In the genomic region with DNA sequence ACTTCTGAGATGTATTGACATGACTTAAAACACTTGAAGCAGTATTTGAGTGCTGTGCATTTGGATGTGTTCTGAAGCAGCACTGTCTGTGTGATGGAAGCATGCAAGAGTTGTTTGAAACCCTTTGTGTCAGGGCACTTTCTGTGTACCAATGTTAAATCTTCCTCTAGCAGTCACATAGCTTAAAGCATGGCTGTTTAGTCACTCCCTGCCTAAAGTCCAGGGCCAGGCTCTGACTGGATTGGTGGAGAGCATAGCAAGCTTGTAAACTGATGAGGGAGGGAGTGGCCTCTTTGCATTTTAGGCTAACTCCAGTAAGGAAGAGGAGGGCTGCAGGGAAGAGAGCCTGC, we compare ENCODE assay signal across 8 cellular contexts.
A peak's percentile ranks its signal among the peaks of the same experiment; 100 is the strongest.
DNase-seq lines count a peak whose midpoint lies in the region; TF ChIP-seq lines count a peak whose summit lies in the region.

No MANE protein-coding gene starts in this region.

- TF ChIP-seq POLR2A in uterus (IDR thresholded peaks at IDR 0.05), result no peak

- intact Hi-C loops in uterus (cut with DNase I; ENCODE audit: low total_unique reads), result no loop called here

- no peaks in the 10 kb centered on the region for H3K27me3 ChIP-seq in uterus

- TF ChIP-seq CTCF in nephron progenitor cell (IDR thresholded peaks at IDR 0.05) (no peak), GM20000 (IDR thresholded peaks at IDR 0.05; ENCODE audit: extremely low read depth, missing control alignments) (no peak), uterus (IDR thresholded peaks at IDR 0.05) (no peak)

- H3K27ac Mint-ChIP-seq in nephron progenitor cell, result peak overlapping the region; percentile 76

- H3K4me3 ChIP-seq in uterus, result no peak overlapping the region

- H3K4me1 Mint-ChIP-seq in nephron progenitor cell, result peaks cover 65% of the 10 kb centered on the region

- H3K4me1 ChIP-seq in uterus, result no peaks in the 10 kb centered on the region

- H3K27ac ChIP-seq in uterus, result peak overlapping the region in 1 of 2 donors; percentile 15

- H3K4me3 Mint-ChIP-seq in nephron progenitor cell, result no peak overlapping the region

- peaks cover 13% of the 10 kb centered on the region for H3K36me3 Mint-ChIP-seq in nephron progenitor cell (ENCODE audit: low read depth)

- H3K27me3 Mint-ChIP-seq in nephron progenitor cell (ENCODE audit: low read depth, poor library complexity), result no peaks in the 10 kb centered on the region

- H3K9me3 Mint-ChIP-seq in nephron progenitor cell, result peaks cover 13% of the 10 kb centered on the region

- no peaks in the 10 kb centered on the region for H3K9me3 ChIP-seq in uterus

- DNase-seq in ELF-1 (ENCODE audit: low read depth, low spot score), result peak; percentile 70
- DNase-seq in OCI-M1 (lab: John Stamatoyannopoulos, UW), result peak; percentile 38
- DNase-seq in fibroblast of gingiva (ENCODE audit: low read depth), result peak; percentile 67
- peak; percentile 32 for DNase-seq in nephron progenitor cell
- no peak for DNase-seq in GM20000 (ENCODE audit: low spot score)
- no peak for DNase-seq in NAMALWA (ENCODE audit: low spot score)
- DNase-seq in uterus, result no peak
- DNase-seq in GDM1 (lab: John Stamatoyannopoulos, UW), result no peak

- no peaks in the 10 kb centered on the region for H3K36me3 ChIP-seq in uterus

Comparison
In these comparisons a context has a peak if more than half of its experiments do, and no peak if none do; other contexts are left out.
1. DNase-seq: peak in ELF-1 (single experiment), OCI-M1 (single experiment), fibroblast of gingiva (single experiment) and nephron progenitor cell (single experiment); none in GM20000 (single experiment), NAMALWA (single experiment), uterus (0 of 2) and GDM1 (single experiment).